Comparison of ENCODE assay signal across 15 cellular contexts in the genomic region with DNA sequence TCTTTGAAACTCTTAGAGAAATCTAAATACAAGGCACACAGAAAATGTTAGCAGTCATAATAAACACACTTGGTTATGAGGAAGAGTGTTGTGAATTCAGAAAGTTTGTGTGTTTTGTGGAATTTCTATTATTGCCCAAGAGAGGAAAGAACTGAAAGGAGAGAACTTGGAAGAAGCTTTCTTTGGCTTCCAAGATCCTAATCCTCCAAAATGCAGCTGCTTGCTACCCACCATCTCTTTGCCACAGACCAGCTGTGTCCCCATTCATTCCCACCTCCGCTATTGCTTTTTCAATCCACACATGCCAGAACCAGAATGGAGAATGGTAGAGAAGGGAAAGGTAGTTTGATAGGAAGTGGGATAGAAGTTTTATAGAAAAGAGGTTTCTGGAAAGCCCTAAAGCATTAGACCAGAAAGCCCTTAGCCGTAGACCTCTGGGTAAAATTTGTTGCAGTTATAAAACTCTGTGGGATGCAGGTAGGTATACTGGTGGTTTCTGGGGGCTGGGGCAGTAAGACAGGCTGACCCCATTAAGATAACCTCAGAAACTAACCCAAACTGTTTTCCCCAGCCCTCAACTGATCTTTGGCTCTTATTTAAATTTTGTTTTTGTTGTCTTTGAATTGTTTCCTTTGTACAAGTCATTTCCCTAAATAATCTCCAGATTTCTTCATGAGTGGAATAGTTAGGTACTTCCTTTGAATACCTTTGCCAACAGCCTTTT.
DNase-seq lines count a peak whose midpoint lies in the region; ATAC-seq and TF ChIP-seq lines count a peak whose summit lies in the region.
"Had no signal": no experiment of that assay in that cellular context is flagged by ENCODE, and none has a peak within 500 bp of the region (broad histone marks: within the 10 kb centered on the region; RNA-seq: fewer than 3 reads in every experiment).

No MANE protein-coding gene starts in this region.

- H3K9ac ChIP-seq in mesendoderm (ENCODE audit: low read length) (no peak overlapping the region), subcutaneous abdominal adipose tissue (ENCODE audit: low read length in 5 of 5) (no peak overlapping the region)
- H3K9ac ChIP-seq: BLaER1 treated with 17β-estradiol and CSF1 and Interleukin-3, amounts not matched to agents 10 nM and 100 nM had no signal

- H3K27ac ChIP-seq in body of pancreas (peak overlapping the region in 3 of 4 donors; percentile 30 to 64 (median 38)), mesendoderm (ENCODE audit: low read depth, low read length) (no peak overlapping the region), subcutaneous abdominal adipose tissue (ENCODE audit: low read depth, low read length) (peak overlapping the region; percentile 52)
- H3K27ac ChIP-seq: 22Rv1; BLaER1 treated with 17β-estradiol and CSF1 and Interleukin-3, amounts not matched to agents 10 nM and 100 nM had no signal

- H3K27me3 ChIP-seq in body of pancreas (no peaks in the 10 kb centered on the region), mesendoderm (ENCODE audit: insufficient read depth, low read length, poor library complexity) (no peaks in the 10 kb centered on the region), subcutaneous abdominal adipose tissue (ENCODE audit: control insufficient read depth in 5 of 5, insufficient read depth in 4 of 5, low read length in 5 of 5) (no peaks in the 10 kb centered on the region)
- H3K27me3 ChIP-seq: BLaER1 treated with 17β-estradiol and CSF1 and Interleukin-3, amounts not matched to agents 10 nM and 100 nM; dorsolateral prefrontal cortex had no signal

- H3K79me2 ChIP-seq in mesendoderm (ENCODE audit: control insufficient read depth, insufficient read depth, low read length), result no peaks in the 10 kb centered on the region

- H2AK5ac ChIP-seq in mesendoderm (ENCODE audit: low read length), result no peak overlapping the region

- H3K23ac ChIP-seq in mesendoderm (ENCODE audit: low read length), result no peak overlapping the region

- no peaks in the 10 kb centered on the region for H3K9me3 ChIP-seq in body of pancreas
- H3K9me3 ChIP-seq in subcutaneous abdominal adipose tissue (ENCODE audit: control insufficient read depth in 5 of 5, low read length in 5 of 5), result no peaks in the 10 kb centered on the region
- H3K9me3 ChIP-seq: BLaER1 treated with 17β-estradiol and CSF1 and Interleukin-3, amounts not matched to agents 10 nM and 100 nM had no signal

- no peak for ATAC-seq in body of pancreas
- no peak for ATAC-seq in HG03442 (IDR thresholded peaks at IDR 0.05; ENCODE audit: unreplicated experiment)
- ATAC-seq: stimulated activated naive CD8-positive, alpha-beta T cell treated with anti-CD3 and anti-CD28 coated beads, Interleukin-15, amount 100 ng/mL, for 72 hours had no signal

- H3K18ac ChIP-seq in mesendoderm (ENCODE audit: low read length), result peak overlapping the region; percentile 90

- no peak overlapping the region for H3K4me2 ChIP-seq in mesendoderm (ENCODE audit: low read length)
- H3K4me2 ChIP-seq: BLaER1 treated with 17β-estradiol and CSF1 and Interleukin-3, amounts not matched to agents 10 nM and 100 nM had no signal

- no peaks in the 10 kb centered on the region for H3K79me1 ChIP-seq in mesendoderm (ENCODE audit: low read length)

- no peak overlapping the region for H2BK120ac ChIP-seq in mesendoderm (ENCODE audit: low read depth, low read length)

- intact Hi-C loops in body of pancreas (cut with DNase I), result no loop called here

- WGBS in body of pancreas, 2 donors, result 71 to 98% methylated on average over 2 of the region's 2 CpGs
- WGBS in mesendoderm (ENCODE audit: extremely low coverage, insufficient coverage, low lambda C conversion rate), result no CpG with 5 or more reads among the region's 2 CpGs

- H4K8ac ChIP-seq in mesendoderm (ENCODE audit: low read depth, low read length), result no peak overlapping the region

- no peaks in the 10 kb centered on the region for H3K36me3 ChIP-seq in body of pancreas (replicated peaks in 1 of 2; ENCODE audit: insufficient read depth in 1 of 2, low read depth in 2 of 2)
- no peaks in the 10 kb centered on the region for H3K36me3 ChIP-seq in mesendoderm (ENCODE audit: control insufficient read depth, insufficient read depth, low read length)
- H3K36me3 ChIP-seq in subcutaneous abdominal adipose tissue (ENCODE audit: control insufficient read depth in 5 of 5, insufficient read depth in 5 of 5, low read length in 5 of 5), result no peaks in the 10 kb centered on the region

- no peak overlapping the region for H3K4me3 ChIP-seq in body of pancreas
- H3K4me3 ChIP-seq in mesendoderm (ENCODE audit: low read length), result no peak overlapping the region
- H3K4me3 ChIP-seq in subcutaneous abdominal adipose tissue (ENCODE audit: low read depth in 1 of 5, low read length in 5 of 5), result no peak overlapping the region
- H3K4me3 ChIP-seq: BLaER1 treated with 17β-estradiol and CSF1 and Interleukin-3, amounts not matched to agents 10 nM and 100 nM; dorsolateral prefrontal cortex had no signal

- no peak overlapping the region for H3K56ac ChIP-seq in mesendoderm (ENCODE audit: low read length)

- TF ChIP-seq POLR2A in body of pancreas (IDR thresholded peaks at IDR 0.05), result no peak

- TF ChIP-seq CTCF in body of pancreas (IDR thresholded peaks at IDR 0.05), result no peak

- no peak overlapping the region for H2BK15ac ChIP-seq in mesendoderm (replicated peaks; ENCODE audit: low read depth)

- H3K4me1 ChIP-seq in body of pancreas (peaks cover 51% of the 10 kb centered on the region), mesendoderm (ENCODE audit: control insufficient read depth, low read depth, low read length) (peaks cover 4% of the 10 kb centered on the region), subcutaneous abdominal adipose tissue (ENCODE audit: control insufficient read depth in 5 of 5, insufficient read depth in 5 of 5, low read length in 5 of 5) (peaks cover 0 to 43% (median 17%) of the 10 kb centered on the region in 5 donors)

- H3K4ac ChIP-seq in mesendoderm (ENCODE audit: low read depth, low read length), result no peak overlapping the region

- no peak overlapping the region for H2BK5ac ChIP-seq in mesendoderm (ENCODE audit: low read length)

- no peak overlapping the region for H4K5ac ChIP-seq in mesendoderm (ENCODE audit: low read length)

- DNase-seq in NCI-H82 (lab: John Stamatoyannopoulos, UW) (peak; percentile 13), NCI-H82 treated with DMSO at 0.1 percent for 48 hours (lab: John Stamatoyannopoulos, UW; ENCODE audit: unreplicated experiment) (no peak), body of pancreas (no peak), mesendoderm (peak; percentile 11), NCI-H524 treated with DMSO at 0.1 percent for 48 hours (lab: John Stamatoyannopoulos, UW) (no peak), OCI-M1 (lab: John Stamatoyannopoulos, UW) (no peak)
- DNase-seq: dorsolateral prefrontal cortex; foreskin melanocyte; NCI-H2171 treated with DMSO at 0.1 percent for 48 hours; nucleus accumbens; stimulated activated naive CD8-positive, alpha-beta T cell treated with anti-CD3 and anti-CD28 coated beads, Interleukin-15, amount 100 ng/mL, for 72 hours had no signal

Comparison
In these comparisons a context has a peak if more than half of its experiments do, and no peak if none do; other contexts are left out.
1. DNase-seq: peak in NCI-H82 (single experiment) and mesendoderm (single experiment); none in NCI-H82 treated with DMSO at 0.1 percent for 48 hours (single experiment), body of pancreas (0 of 4), NCI-H524 treated with DMSO at 0.1 percent for 48 hours (single experiment) and OCI-M1 (single experiment).